ENCODE assay signal across 9 cellular contexts in genomic region chr6:111361648-111362047, GRCh38.
A peak's percentile ranks its signal among the peaks of the same experiment; 100 is the strongest.
DNase-seq lines count a peak whose midpoint lies in the region; ATAC-seq and TF ChIP-seq lines count a peak whose summit lies in the region.
"Had no signal": no experiment of that assay in that cellular context is flagged by ENCODE, and none has a peak within 500 bp of the region (broad histone marks: within the 10 kb centered on the region; RNA-seq: fewer than 3 reads in every experiment).

No MANE protein-coding gene starts in this region.

- dilution Hi-C loops in IMR-90 (cut with HindIII; ENCODE audit: low sequenced_read_pairs, unreplicated experiment), result no loop called here

- H3K9me2 ChIP-seq in hepatocyte (replicated peaks; ENCODE audit: insufficient read depth), result no peaks in the 10 kb centered on the region

- no peak overlapping the region for H3K18ac ChIP-seq in IMR-90 (ENCODE audit: low read depth, low read length)

- H2BK5ac ChIP-seq in IMR-90 (ENCODE audit: low read depth, low read length, poor library complexity, severe bottlenecking), result no peak overlapping the region

- H3K27me3 ChIP-seq in IMR-90 (ENCODE audit: control insufficient read depth, insufficient read depth, low read length) (no peaks in the 10 kb centered on the region), hepatocyte (no peaks in the 10 kb centered on the region)

- peaks cover 3% of the 10 kb centered on the region; the same call in 1 of the 2 replicates for H3K4me1 Mint-ChIP-seq in WTC11
- no peaks in the 10 kb centered on the region for H3K4me1 Mint-ChIP-seq in stimulated activated memory B cell treated with anti-CD40 and anti-IgM and Interleukin-4, amounts not matched to agents 10 μg/mL and 1 μg/mL and 100 μg/mL, for 72 hours

- H4K20me1 ChIP-seq in IMR-90 (ENCODE audit: insufficient read depth, low read length) (no peaks in the 10 kb centered on the region), hepatocyte (ENCODE audit: insufficient read depth, poor library complexity, severe bottlenecking) (no peaks in the 10 kb centered on the region)

- no CpG with 5 or more reads among the region's 5 CpGs for WGBS in IMR-90 (ENCODE audit: extremely low coverage in 2 of 2, insufficient read length in 1 of 2), 2 experiments
- WGBS in hepatocyte (ENCODE audit: low lambda C conversion rate, missing lambda C conversion rate), result 40% methylated on average over 5 of the region's 5 CpGs

- no peak for TF ChIP-seq POLR2A in IMR-90 (IDR thresholded peaks at IDR 0.05; ENCODE audit: low read depth, low read length)

- CTCF ChIA-PET in IMR-90 (lab: Yijun Ruan, JAX), result interaction anchor here (0.6 to 1.0 kb wide), 2 partner anchors 13 to 24 kb away, joined by 3 to 4 read pairs; no protein-coding TSS in a partner anchor
- CTCF ChIA-PET in WTC11 (lab: Charles Lee), result interaction anchor here (0.6 to 0.8 kb wide), 11 partner anchors 9 to 281 kb away, joined by 3 to 20 read pairs (median 4); partner anchors contain the start of gene TRAF3IP2

- H3K27ac ChIP-seq in IMR-90 (ENCODE audit: insufficient read depth, low read length) (no peak overlapping the region), hepatocyte (no peak overlapping the region)
- H3K27ac ChIP-seq: KMS-11 had no signal

- no peak overlapping the region for H4K91ac ChIP-seq in IMR-90 (ENCODE audit: insufficient read depth, low read depth, low read length)

- H3K9me1 ChIP-seq in IMR-90 (ENCODE audit: insufficient read depth, low read length), result no peaks in the 10 kb centered on the region

- in situ Hi-C loops in IMR-90 (cut with MboI; ENCODE audit: low sequenced_read_pairs), result loop anchor here (25.0 kb wide), 1 partner anchor 676 kb away; no protein-coding TSS in a partner anchor

- H3K9me3 Mint-ChIP-seq in WTC11, result no peaks in the 10 kb centered on the region
- H3K9me3 Mint-ChIP-seq in stimulated activated memory B cell treated with anti-CD40 and anti-IgM and Interleukin-4, amounts not matched to agents 10 μg/mL and 1 μg/mL and 100 μg/mL, for 72 hours, result no peaks in the 10 kb centered on the region

- no peak overlapping the region for H2AFZ ChIP-seq in IMR-90 (replicated peaks; ENCODE audit: low read length, poor library complexity)
- no peak overlapping the region for H2AFZ ChIP-seq in hepatocyte

- H3K79me2 ChIP-seq in hepatocyte, result no peaks in the 10 kb centered on the region

- H3K4me3 Mint-ChIP-seq in WTC11, result no peak overlapping the region
- H3K4me3 Mint-ChIP-seq in stimulated activated memory B cell treated with anti-CD40 and anti-IgM and Interleukin-4, amounts not matched to agents 10 μg/mL and 1 μg/mL and 100 μg/mL, for 72 hours, result no peak overlapping the region

- ATAC-seq in IMR-90 (ENCODE audit: low read depth) (peak; percentile 73), WTC11 (peak; percentile 78), GM21619 (IDR thresholded peaks at IDR 0.05; ENCODE audit: unreplicated experiment) (no peak), HG03280 (IDR thresholded peaks at IDR 0.05; ENCODE audit: unreplicated experiment) (no peak)
- ATAC-seq in stimulated activated memory B cell treated with anti-CD40 and anti-IgM and Interleukin-4, amounts not matched to agents 10 μg/mL and 1 μg/mL and 100 μg/mL, for 72 hours, result no peak

- H3K4me1 ChIP-seq in IMR-90 (ENCODE audit: control insufficient read depth, insufficient read depth, low read length) (peaks cover 4% of the 10 kb centered on the region), hepatocyte (ENCODE audit: insufficient read depth) (peaks cover 20% of the 10 kb centered on the region)

- TF ChIP-seq RAD21 in IMR-90 (IDR thresholded peaks at IDR 0.05; ENCODE audit: low read length), result peak; percentile 65

- peak; percentile 52 for TF ChIP-seq CTCF in IMR-90 (conservative IDR thresholded peaks at IDR 0.05; ENCODE audit: low read depth, low read length)
- TF ChIP-seq CTCF in WTC11 (IDR thresholded peaks at IDR 0.05), result no peak
- TF ChIP-seq CTCF in hepatocyte (IDR thresholded peaks at IDR 0.05; ENCODE audit: poor library complexity), result peak; percentile 51

- H3K4ac ChIP-seq in IMR-90 (ENCODE audit: low read depth, low read length), result no peak overlapping the region

- H3K9me3 ChIP-seq in IMR-90 (ENCODE audit: control insufficient read depth, insufficient read depth, low read length), result no peaks in the 10 kb centered on the region
- H3K9me3 ChIP-seq in hepatocyte (ENCODE audit: low read depth), result no peaks in the 10 kb centered on the region

- no peak overlapping the region for H2AK9ac ChIP-seq in IMR-90 (replicated peaks; ENCODE audit: low read depth, low read length, poor library complexity)

- no peak overlapping the region for H2BK120ac ChIP-seq in IMR-90 (ENCODE audit: low read depth, low read length)

- no TSS peak for BruUV-seq in IMR-90 (replicated peaks; lab: Mats Ljungman, UMichigan)

- H4K8ac ChIP-seq in IMR-90 (ENCODE audit: low read depth in 2 of 2, low read length in 2 of 2), result no peak overlapping the region; a peak in 1 of 4 replicates

- POLR2A ChIA-PET in IMR-90 (lab: Charles Lee; ENCODE audit: unreplicated experiment), result no interaction called here
- POLR2A ChIA-PET in WTC11 (lab: Charles Lee), result no interaction called here

- DNase-seq in D341Med (ENCODE audit: low spot score), result peak; percentile 68
- DNase-seq in IMR-90, result peak; percentile 43
- peak; percentile 49 for DNase-seq in WTC11 (ENCODE audit: low spot score)
- peak; percentile 52 for DNase-seq in hepatocyte (ENCODE audit: low spot score)
- DNase-seq in activated T-cell treated with anti-CD3 and anti-CD28 coated beads for 4 hours, result no peak

- 0 out of 2 replicates have a peak overlapping the region, but pooled peaks have one; percentile 22 for H3K27ac Mint-ChIP-seq in WTC11
- peak overlapping the region; percentile 9 for H3K27ac Mint-ChIP-seq in stimulated activated memory B cell treated with anti-CD40 and anti-IgM and Interleukin-4, amounts not matched to agents 10 μg/mL and 1 μg/mL and 100 μg/mL, for 72 hours

- peaks cover 3 to 4% of the 10 kb centered on the region in 2 experiments; a peak in 2 of 4 replicates for H3K79me1 ChIP-seq in IMR-90 (ENCODE audit: low read depth in 1 of 2, low read length in 2 of 2)

- H3K4me3 ChIP-seq in IMR-90 (ENCODE audit: insufficient read depth, low read depth, low read length) (no peak overlapping the region), hepatocyte (no peak overlapping the region)

- no peak overlapping the region for H2BK15ac ChIP-seq in IMR-90 (ENCODE audit: low read depth, low read length)

- H3K9ac ChIP-seq in IMR-90 (ENCODE audit: low read depth, low read length), result no peak overlapping the region
- H3K9ac ChIP-seq: KMS-11 had no signal

- no peak overlapping the region for H3K4me2 ChIP-seq in IMR-90 (ENCODE audit: low read depth, low read length)
- H3K4me2 ChIP-seq in hepatocyte, result no peak overlapping the region
- H3K4me2 ChIP-seq: KMS-11 had no signal

- no peak overlapping the region for H2BK20ac ChIP-seq in IMR-90 (ENCODE audit: low read depth, low read length)

- H2AK5ac ChIP-seq in IMR-90 (ENCODE audit: low read depth, low read length), result no peak overlapping the region

- H3K56ac ChIP-seq in IMR-90 (ENCODE audit: extremely low read depth, insufficient read depth, low read length), result no peak overlapping the region

- no peak overlapping the region for H3K14ac ChIP-seq in IMR-90 (replicated peaks; ENCODE audit: low read depth, low read length)

- H3K36me3 Mint-ChIP-seq in WTC11, result no peaks in the 10 kb centered on the region
- peaks cover 18% of the 10 kb centered on the region for H3K36me3 Mint-ChIP-seq in stimulated activated memory B cell treated with anti-CD40 and anti-IgM and Interleukin-4, amounts not matched to agents 10 μg/mL and 1 μg/mL and 100 μg/mL, for 72 hours

- H3K27me3 Mint-ChIP-seq in WTC11 (ENCODE audit: low read depth), result no peaks in the 10 kb centered on the region
- H3K27me3 Mint-ChIP-seq in stimulated activated memory B cell treated with anti-CD40 and anti-IgM and Interleukin-4, amounts not matched to agents 10 μg/mL and 1 μg/mL and 100 μg/mL, for 72 hours, result no peaks in the 10 kb centered on the region

- intact Hi-C loops in IMR-90 (cut with micrococcal nuclease), result loop anchor here (1.0 to 2.0 kb wide), 2 partner anchors 117 to 281 kb away; no protein-coding TSS in a partner anchor

- H3K23ac ChIP-seq in IMR-90 (ENCODE audit: low read depth, low read length), result no peak overlapping the region

- no peak overlapping the region for H4K5ac ChIP-seq in IMR-90 (ENCODE audit: low read depth, low read length)

- H3K36me3 ChIP-seq in IMR-90 (ENCODE audit: control insufficient read depth, insufficient read depth, low read length) (peaks cover 16% of the 10 kb centered on the region), hepatocyte (replicated peaks; ENCODE audit: insufficient read depth, low read depth) (no peaks in the 10 kb centered on the region)

TF ChIP-seq in IMR-90, 13 proteins besides CTCF, POLR2A, EP300 and RAD21:
- TF ChIP-seq FOS (IDR thresholded peaks at IDR 0.05; ENCODE audit: low read depth, low read length), result no peak
- TF ChIP-seq NFE2L2 (IDR thresholded peaks at IDR 0.05; ENCODE audit: low read depth, low read length), result no peak
- TF ChIP-seq MAZ (IDR thresholded peaks at IDR 0.05; ENCODE audit: borderline replicate concordance, low read depth, low read length), result no peak
- TF ChIP-seq SMC3 (IDR thresholded peaks at IDR 0.05; ENCODE audit: low read depth, low read length), result peak; percentile 59

TF ChIP-seq in WTC11, 78 proteins besides CTCF, POLR2A, EP300 and RAD21 (continues in another document):
- TF ChIP-seq USF2 (CRISPR knock-in tag; IDR thresholded peaks at IDR 0.05), result no peak
- TF ChIP-seq JUN (CRISPR knock-in tag; IDR thresholded peaks at IDR 0.05), result no peak
- no peak for TF ChIP-seq ZNF317 (CRISPR knock-in tag; IDR thresholded peaks at IDR 0.05; ENCODE audit: borderline replicate concordance, low read depth)
- TF ChIP-seq CREM (CRISPR knock-in tag; IDR thresholded peaks at IDR 0.05), result no peak

Comparison
In these comparisons a context has a peak if more than half of its experiments do, and no peak if none do; other contexts are left out.
1. ATAC-seq: peak in IMR-90 (single experiment) and WTC11 (single experiment); none in stimulated activated memory B cell treated with anti-CD40 and anti-IgM and Interleukin-4, amounts not matched to agents 10 μg/mL and 1 μg/mL and 100 μg/mL, for 72 hours (single experiment), GM21619 (single experiment) and HG03280 (single experiment).